Comparison of ENCODE assay signal across 36 cellular contexts in the genomic region with DNA sequence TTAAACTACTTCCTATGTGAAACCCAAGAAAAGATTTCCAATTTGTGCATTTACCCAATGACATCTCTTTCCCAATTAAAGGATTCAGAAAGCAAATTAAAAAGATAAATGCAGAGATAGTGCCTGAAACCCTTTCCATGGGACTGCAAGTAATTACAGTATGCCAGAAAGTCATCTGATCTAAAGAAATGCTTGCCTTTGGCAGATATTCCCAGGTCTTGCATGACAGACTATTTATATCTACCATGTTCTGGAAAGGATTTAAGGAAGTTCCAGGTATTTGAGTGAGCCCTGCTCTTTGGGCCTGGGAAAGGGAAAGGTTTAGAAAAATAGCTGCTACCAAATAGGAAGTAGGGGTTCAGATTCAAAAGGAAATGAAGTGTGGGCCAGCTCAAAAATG.
"Had no signal": no experiment of that assay in that cellular context is flagged by ENCODE, and none has a peak within 500 bp of the region (broad histone marks: within the 10 kb centered on the region; RNA-seq: fewer than 3 reads in every experiment).

No MANE protein-coding gene starts in this region.

- ATAC-seq: activated CD8-positive, alpha-beta memory T cell treated with anti-CD3 and anti-CD28 coated beads, Interleukin-2, amount 10 ng/mL, durations not matched to agents 7 days and 5 days; PC-3 had no signal

- H3K27me3 ChIP-seq: ascending aorta, cardiac muscle cell, MG63, Peyer's patch, SJSA1 had no signal

- H3K4me3 ChIP-seq: ascending aorta, cardiac muscle cell, MG63, Peyer's patch, SJSA1 had no signal

- H3K27ac ChIP-seq: ascending aorta, cardiac muscle cell, Peyer's patch, SJSA1, WERI-Rb-1 had no signal

- H3K9me3 ChIP-seq: ascending aorta, MG63, Peyer's patch, SJSA1 had no signal

- H3K4me1 ChIP-seq: ascending aorta, Peyer's patch, SJSA1 had no signal

- DNase-seq: activated CD4-positive, alpha-beta memory T cell treated with anti-CD3 and anti-CD28 coated beads, Interleukin-2, amount 10 ng/mL, durations not matched to agents 7 days and 5 days; activated CD4-positive, alpha-beta T cell treated with anti-CD3 and anti-CD28 coated beads for 1 hour; activated CD4-positive, alpha-beta T cell treated with anti-CD3 and anti-CD28 coated beads for 48 hours; activated CD4-positive, CD25-positive, alpha-beta regulatory T cell; activated CD8-positive, alpha-beta memory T cell treated with anti-CD3 and anti-CD28 coated beads for 24 hours; activated CD8-positive, alpha-beta memory T cell treated with anti-CD3 and anti-CD28 coated beads, Interleukin-2, amount 10 ng/mL, durations not matched to agents 7 days and 5 days; activated CD8-positive, alpha-beta memory T cell treated with anti-CD3 and anti-CD28 coated beads, Interleukin-2, amount 50 U/mL, for 48 hours; activated effector memory CD4-positive, alpha-beta T cell treated with Interleukin-2 at 50 U/mL for 16 hours; activated naive CD4-positive, alpha-beta T cell; activated naive CD4-positive, alpha-beta T cell treated with anti-CD3 and anti-CD28 coated beads, Interleukin-2, amount 50 U/mL, for 16 hours; activated naive CD8-positive, alpha-beta T cell treated with anti-CD3 and anti-CD28 coated beads for 36 hours; activated T-cell treated with anti-CD3 and anti-CD28 coated beads, Interleukin-2, amount 50 U/mL, for 48 hours; amygdala; Kasumi-1; KG1; MG63; NCI-H1048; NCI-H1105 treated with DMSO at 0.1 percent for 48 hours; NCI-H1436; NCI-H1694; NCI-H1930; NCI-H2081 treated with DMSO at 0.1 percent for 48 hours; NCI-H345; NCI-H526; NCI-H748 treated with DMSO at 0.1 percent for 48 hours; NK-92 treated with Interleukin-12 subunit alpha and Interleukin-12 subunit beta, amount 100 ng/mL, for 24 hours; PC-3; Peyer's patch; RPMI8226; SHP77 treated with DMSO at 0.1 percent for 48 hours; SW 1271; T1000; WERI-Rb-1 had no signal
